ENCODE assay signal across 15 cellular contexts in genomic region chr2:109523121-109523520, GRCh38.
DNase-seq lines count a peak whose midpoint lies in the region; ATAC-seq and TF ChIP-seq lines count a peak whose summit lies in the region.
"Had no signal": no experiment of that assay in that cellular context is flagged by ENCODE, and none has a peak within 500 bp of the region (broad histone marks: within the 10 kb centered on the region; RNA-seq: fewer than 3 reads in every experiment).

No MANE protein-coding gene starts in this region.

- H3K27ac ChIP-seq in osteoblast (ENCODE audit: low read depth, low read length) (no peak overlapping the region), upper lobe of right lung (no peak overlapping the region)
- H3K27ac ChIP-seq: 22Rv1, C4-2B, GM23248 had no signal

- H3K4me2 ChIP-seq in osteoblast (ENCODE audit: insufficient read depth, low read length): no peak overlapping the region

- intact Hi-C loops in upper lobe of right lung (cut with DNase I): no loop called here

- H3K4me1 ChIP-seq in osteoblast (ENCODE audit: insufficient read depth, low read length) (no peaks in the 10 kb centered on the region), upper lobe of right lung (no peaks in the 10 kb centered on the region)

- POLR2A ChIA-PET in activated naive CD8-positive, alpha-beta T cell treated with anti-CD3 and anti-CD28 coated beads, Interleukin-2, amount 10 ng/mL, durations not matched to agents 7 days and 5 days (lab: Charles Lee): no interaction called here

- H2AFZ ChIP-seq in osteoblast (ENCODE audit: low read length): no peak overlapping the region
- H2AFZ ChIP-seq: GM23248 had no signal

- no peak for ATAC-seq in activated naive CD8-positive, alpha-beta T cell treated with anti-CD3 and anti-CD28 coated beads, Interleukin-2, amount 10 ng/mL, durations not matched to agents 7 days and 5 days (ENCODE audit: low read depth)
- ATAC-seq in activated naive CD8-positive, alpha-beta T cell treated with anti-CD3 and anti-CD28 coated beads, Interleukin-2, amount 50 U/mL, for 24 hours: no peak
- ATAC-seq in upper lobe of right lung (no peak), GM21423 (IDR thresholded peaks at IDR 0.05; ENCODE audit: unreplicated experiment) (no peak)

- no peak overlapping the region for H3K4me3 ChIP-seq in H7 (ENCODE audit: insufficient read depth, low read depth, low read length)
- H3K4me3 ChIP-seq in osteoblast (ENCODE audit: insufficient read depth, low read length): no peak overlapping the region
- no peak overlapping the region for H3K4me3 ChIP-seq in upper lobe of right lung
- H3K4me3 ChIP-seq: GM12878, GM23248 had no signal

- H3K36me3 Mint-ChIP-seq in activated naive CD8-positive, alpha-beta T cell treated with anti-CD3 and anti-CD28 coated beads, Interleukin-2, amount 10 ng/mL, durations not matched to agents 7 days and 5 days: no peaks in the 10 kb centered on the region
- no peaks in the 10 kb centered on the region for H3K36me3 Mint-ChIP-seq in activated naive CD8-positive, alpha-beta T cell treated with anti-CD3 and anti-CD28 coated beads, Interleukin-2, amount 50 U/mL, for 24 hours (ENCODE audit: low read depth)
- H3K36me3 Mint-ChIP-seq: CD4-positive, alpha-beta memory T cell had no signal

- no peaks in the 10 kb centered on the region for H4K20me1 ChIP-seq in osteoblast (ENCODE audit: insufficient read depth, low read length)

- H3K9me3 ChIP-seq in osteoblast (ENCODE audit: low read depth, low read length): no peaks in the 10 kb centered on the region
- H3K9me3 ChIP-seq in upper lobe of right lung: no peaks in the 10 kb centered on the region

- no peak for TF ChIP-seq CTCF in osteoblast (IDR thresholded peaks at IDR 0.05; ENCODE audit: extremely low read depth, low read depth, low read length)
- TF ChIP-seq CTCF in upper lobe of right lung (IDR thresholded peaks at IDR 0.05): no peak

- H3K27me3 ChIP-seq in H7 (ENCODE audit: control insufficient read depth, insufficient read depth, low read length): no peaks in the 10 kb centered on the region
- H3K27me3 ChIP-seq in osteoblast (ENCODE audit: insufficient read depth, low read length): peaks cover 8% of the 10 kb centered on the region
- H3K27me3 ChIP-seq in upper lobe of right lung: no peaks in the 10 kb centered on the region

- H3K4me1 Mint-ChIP-seq in activated naive CD8-positive, alpha-beta T cell treated with anti-CD3 and anti-CD28 coated beads, Interleukin-2, amount 10 ng/mL, durations not matched to agents 7 days and 5 days: no peaks in the 10 kb centered on the region
- H3K4me1 Mint-ChIP-seq in activated naive CD8-positive, alpha-beta T cell treated with anti-CD3 and anti-CD28 coated beads, Interleukin-2, amount 50 U/mL, for 24 hours: no peaks in the 10 kb centered on the region
- H3K4me1 Mint-ChIP-seq: CD4-positive, alpha-beta memory T cell had no signal

- no peaks in the 10 kb centered on the region for H3K9me3 Mint-ChIP-seq in activated naive CD8-positive, alpha-beta T cell treated with anti-CD3 and anti-CD28 coated beads, Interleukin-2, amount 10 ng/mL, durations not matched to agents 7 days and 5 days
- H3K9me3 Mint-ChIP-seq in activated naive CD8-positive, alpha-beta T cell treated with anti-CD3 and anti-CD28 coated beads, Interleukin-2, amount 50 U/mL, for 24 hours: no peaks in the 10 kb centered on the region
- H3K9me3 Mint-ChIP-seq: CD4-positive, alpha-beta memory T cell had no signal

- H3K27ac Mint-ChIP-seq in activated naive CD8-positive, alpha-beta T cell treated with anti-CD3 and anti-CD28 coated beads, Interleukin-2, amount 10 ng/mL, durations not matched to agents 7 days and 5 days: no peak overlapping the region
- H3K27ac Mint-ChIP-seq in activated naive CD8-positive, alpha-beta T cell treated with anti-CD3 and anti-CD28 coated beads, Interleukin-2, amount 50 U/mL, for 24 hours: no peak overlapping the region

- no peaks in the 10 kb centered on the region for H3K27me3 Mint-ChIP-seq in activated naive CD8-positive, alpha-beta T cell treated with anti-CD3 and anti-CD28 coated beads, Interleukin-2, amount 10 ng/mL, durations not matched to agents 7 days and 5 days
- peaks cover 1% of the 10 kb centered on the region for H3K27me3 Mint-ChIP-seq in activated naive CD8-positive, alpha-beta T cell treated with anti-CD3 and anti-CD28 coated beads, Interleukin-2, amount 50 U/mL, for 24 hours

- no peaks in the 10 kb centered on the region for H3K79me2 ChIP-seq in osteoblast (ENCODE audit: insufficient read depth, low read length)

- no peaks in the 10 kb centered on the region for H3K36me3 ChIP-seq in H7 (replicated peaks; ENCODE audit: control insufficient read depth, insufficient read depth, low read length)
- no peaks in the 10 kb centered on the region for H3K36me3 ChIP-seq in osteoblast (ENCODE audit: insufficient read depth, low read length)
- no peaks in the 10 kb centered on the region for H3K36me3 ChIP-seq in upper lobe of right lung

- H3K4me3 Mint-ChIP-seq in activated naive CD8-positive, alpha-beta T cell treated with anti-CD3 and anti-CD28 coated beads, Interleukin-2, amount 10 ng/mL, durations not matched to agents 7 days and 5 days: no peak overlapping the region
- no peak overlapping the region for H3K4me3 Mint-ChIP-seq in activated naive CD8-positive, alpha-beta T cell treated with anti-CD3 and anti-CD28 coated beads, Interleukin-2, amount 50 U/mL, for 24 hours
- H3K4me3 Mint-ChIP-seq: CD4-positive, alpha-beta memory T cell had no signal

- DNase-seq in activated naive CD8-positive, alpha-beta T cell treated with anti-CD3 and anti-CD28 coated beads, Interleukin-2, amount 10 ng/mL, durations not matched to agents 7 days and 5 days: peak; percentile 11
- no peak for DNase-seq in activated naive CD8-positive, alpha-beta T cell treated with anti-CD3 and anti-CD28 coated beads, Interleukin-2, amount 50 U/mL, for 24 hours
- DNase-seq in H7: peak; percentile 16
- peak; percentile 64 for DNase-seq in osteoblast (ENCODE audit: insufficient read length, low spot score, missing footprints)
- peak; percentile 36 for DNase-seq in upper lobe of right lung
- DNase-seq in SKM-1 (lab: John Stamatoyannopoulos, UW; ENCODE audit: unreplicated experiment): no peak
- no peak for DNase-seq in activated CD4-positive, alpha-beta T cell treated with anti-CD3 and anti-CD28 coated beads, Interleukin-2, amount 50 U/mL, for 1 hour
- DNase-seq: AML-193; CD4-positive, alpha-beta memory T cell; GM23248; IMR-90 had no signal

Comparison
In these comparisons a context has a peak if more than half of its experiments do, and no peak if none do; other contexts are left out.
1. DNase-seq: peak in activated naive CD8-positive, alpha-beta T cell treated with anti-CD3 and anti-CD28 coated beads, Interleukin-2, amount 10 ng/mL, durations not matched to agents 7 days and 5 days (single experiment), H7 (single experiment), osteoblast (single experiment) and upper lobe of right lung (single experiment); none in activated naive CD8-positive, alpha-beta T cell treated with anti-CD3 and anti-CD28 coated beads, Interleukin-2, amount 50 U/mL, for 24 hours (single experiment), SKM-1 (single experiment) and activated CD4-positive, alpha-beta T cell treated with anti-CD3 and anti-CD28 coated beads, Interleukin-2, amount 50 U/mL, for 1 hour (single experiment).